ENCODE assay signal across 8 cellular contexts in genomic region chr1:43388613-43389012, GRCh38. TPM values are rescaled to one million over a fixed set of nuclear protein-coding genes. Genes with fewer than 3 reads are reported as not detected.
A peak's percentile ranks its signal among the peaks of the same experiment; 100 is the strongest.
DNase-seq lines count a peak whose midpoint lies in the region; ATAC-seq, FAIRE-seq and TF ChIP-seq lines count a peak whose summit lies in the region.

No MANE protein-coding gene starts in this region.

- TF ChIP-seq POLR2A in A549 (IDR thresholded peaks at IDR 0.05; ENCODE audit: low read length) = no peak

- POLR2A ChIA-PET in A549 (lab: Yijun Ruan, JAX) = interaction anchor here (1.8 kb wide), 1 partner anchor 30 kb away, joined by 11 read pairs; the partner anchor contains the start of gene CDC20

- TF ChIP-seq EP300 in A549 (IDR thresholded peaks at IDR 0.05) = no peak

- H3K4me2 ChIP-seq in A549 = peak overlapping the region; percentile 96

- H3K4me1 ChIP-seq in A549 = peaks cover 22% of the 10 kb centered on the region; the same call in 2 of the 3 replicates
- H3K4me1 ChIP-seq in HUES48 (ENCODE audit: control insufficient read depth, insufficient read depth, low read length) = peaks cover 9% of the 10 kb centered on the region
- peaks cover 19 to 22% of the 10 kb centered on the region in 2 donors for H3K4me1 ChIP-seq in mucosa of rectum (ENCODE audit: control insufficient read depth in 2 of 2, insufficient read depth in 2 of 2, low read length in 2 of 2)

- in situ Hi-C loops in brain microvascular endothelial cell (cut with HindIII; ENCODE audit: low pct_ligation_motif_present, low sequenced_read_pairs) = no loop called here

- H3K27ac ChIP-seq in A549 (peak overlapping the region; percentile 89 to 95; a peak in 5 of 6 replicates), HUES48 (ENCODE audit: low read depth, low read length) (no peak overlapping the region), brain microvascular endothelial cell (no peak overlapping the region), mucosa of rectum (ENCODE audit: low read depth in 2 of 2, low read length in 2 of 2) (no peak overlapping the region)

- no peak for TF ChIP-seq CTCF in A549 (IDR thresholded peaks at IDR 0.05)
- TF ChIP-seq CTCF in brain microvascular endothelial cell (IDR thresholded peaks at IDR 0.05; ENCODE audit: low read depth, low read length, missing control alignments) = no peak

- CTCF ChIA-PET in A549 (lab: Yijun Ruan, JAX) = interaction anchor here (1.5 kb wide), 1 partner anchor 11 kb away, joined by 3 read pairs; no protein-coding TSS in a partner anchor

- no peak for ATAC-seq in A549
- ATAC-seq in GM19452 (IDR thresholded peaks at IDR 0.05; ENCODE audit: unreplicated experiment) = no peak
- no peak for ATAC-seq in GM18858 (IDR thresholded peaks at IDR 0.05; ENCODE audit: unreplicated experiment)

- no peaks in the 10 kb centered on the region for H3K9me3 ChIP-seq in A549
- no peaks in the 10 kb centered on the region for H3K9me3 ChIP-seq in HUES48 (ENCODE audit: control insufficient read depth, insufficient read depth, low read length)
- H3K9me3 ChIP-seq in mucosa of rectum (ENCODE audit: control insufficient read depth in 2 of 2, low read length in 2 of 2) = no peaks in the 10 kb centered on the region

- no peak for FAIRE-seq in A549 (lab: Jason Lieb, UNC)

- no peak overlapping the region for H3K9ac ChIP-seq in HUES48 (ENCODE audit: low read depth, low read length)
- peak overlapping the region; percentile 78 to 94 for H3K9ac ChIP-seq in mucosa of rectum (ENCODE audit: low read depth in 1 of 2, low read length in 2 of 2)

- DNase-seq in A549 (ENCODE audit: low read depth in 1 of 2, low spot score in 1 of 2) (no peak), brain microvascular endothelial cell (no peak), glomerular visceral epithelial cell (ENCODE audit: extremely low spot score) (no peak), AG20443 (ENCODE audit: low spot score) (no peak)

- H3K27me3 ChIP-seq in HUES48 (ENCODE audit: control insufficient read depth, insufficient read depth, low read length) (no peaks in the 10 kb centered on the region), brain microvascular endothelial cell (replicated peaks) (no peaks in the 10 kb centered on the region), mucosa of rectum (ENCODE audit: control insufficient read depth in 2 of 2, insufficient read depth in 2 of 2, low read length in 2 of 2) (no peaks in the 10 kb centered on the region)

- H3K36me3 ChIP-seq in HUES48 (ENCODE audit: control insufficient read depth, insufficient read depth, low read length) = peaks cover 43% of the 10 kb centered on the region
- peaks cover 36% of the 10 kb centered on the region for H3K36me3 ChIP-seq in brain microvascular endothelial cell (replicated peaks)
- peaks cover 38 to 44% of the 10 kb centered on the region in 2 donors for H3K36me3 ChIP-seq in mucosa of rectum (ENCODE audit: control insufficient read depth in 2 of 2, insufficient read depth in 2 of 2, low read length in 2 of 2)

- TF ChIP-seq RAD21 in A549 (conservative IDR thresholded peaks at IDR 0.05 in 1 of 2, IDR thresholded peaks at IDR 0.05 in 1 of 2) = no peak

- WGBS in A549 (ENCODE audit: missing lambda C conversion rate) = 28% methylated on average over 3 of the region's 3 CpGs

- H3K4me3 ChIP-seq in A549 (peak overlapping the region; percentile 74), HUES48 (ENCODE audit: low read depth, low read length) (peak overlapping the region; percentile 89), brain microvascular endothelial cell (ENCODE audit: low read depth, low read length) (peak overlapping the region; percentile 97), mucosa of rectum (ENCODE audit: low read length in 2 of 2) (peak overlapping the region; percentile 72 to 87)

TF ChIP-seq in A549, 52 proteins besides CTCF, POLR2A, EP300 and RAD21:
- no peak for TF ChIP-seq ELK1 (IDR thresholded peaks at IDR 0.05; ENCODE audit: low read depth, low read length)
- no peak for TF ChIP-seq RNF2 (IDR thresholded peaks at IDR 0.05; ENCODE audit: borderline replicate concordance, low read depth)
- TF ChIP-seq PBX3 (IDR thresholded peaks at IDR 0.05) = no peak
- no peak for TF ChIP-seq PHF8 (IDR thresholded peaks at IDR 0.05; ENCODE audit: borderline replicate concordance, low read depth)
- no peak for TF ChIP-seq ESRRA (IDR thresholded peaks at IDR 0.05; ENCODE audit: borderline replicate concordance, low read length)
- no peak for TF ChIP-seq HOXA7 (CRISPR knock-in tag; IDR thresholded peaks at IDR 0.05)

RNA-seq across cellular contexts. Expression of gene MED8, which starts 1.0 kb away (rescaled TPM):
- polyA plus RNA-seq in A549 (2011; rRNA removed) = 33.9 and 40.4 TPM in 2 replicates
- polyA plus RNA-seq in A549 (2012; cell fraction: cytosol; rRNA removed) = 20.2 TPM in 2 replicates
- polyA plus RNA-seq in A549 (2012; cell fraction: nucleus; rRNA removed) = 11.0 and 15.1 TPM in 2 replicates
- polyA plus RNA-seq in A549 (2017; fragmentation: RNase III; extraction: RNeasy Plus Mini Kit Qiagen cat#74134 plus additional on column Dnase treatment) = 21.8 to 26.0 TPM (median 23.4 TPM) in 3 replicates
- polyA minus RNA-seq in A549 (2011; rRNA and poly(A)+ RNA removed) = 22.2 and 23.1 TPM in 2 replicates

RNA-seq across cellular contexts. Expression of gene SZT2, which starts 1.1 kb away (rescaled TPM):
- polyA plus RNA-seq in A549 (2011; rRNA removed) (6.5 and 10.4 TPM in 2 replicates), A549 (2017; fragmentation: RNase III; extraction: RNeasy Plus Mini Kit Qiagen cat#74134 plus additional on column Dnase treatment) (6.1 to 7.4 TPM (median 7.3 TPM) in 3 replicates)
- polyA plus RNA-seq in A549 (2012; cell fraction: cytosol; rRNA removed) = 5.1 and 6.9 TPM in 2 replicates
- polyA plus RNA-seq in A549 (2012; cell fraction: nucleus; rRNA removed) = 30.4 and 35.8 TPM in 2 replicates
- 38.9 and 42.4 TPM in 2 replicates for polyA minus RNA-seq in A549 (2011; rRNA and poly(A)+ RNA removed)

RNA-seq across cellular contexts. Expression of gene ELOVL1, which starts 20.8 kb away (rescaled TPM):
- polyA plus RNA-seq in A549 (2011; rRNA removed) (124 and 147 TPM in 2 replicates), A549 (2017; fragmentation: RNase III; extraction: RNeasy Plus Mini Kit Qiagen cat#74134 plus additional on column Dnase treatment) (96.6 to 105 TPM (median 104 TPM) in 3 replicates)
- polyA plus RNA-seq in A549 (2012; cell fraction: cytosol; rRNA removed) = 138 and 175 TPM in 2 replicates
- polyA plus RNA-seq in A549 (2012; cell fraction: nucleus; rRNA removed) = 148 and 157 TPM in 2 replicates
- polyA minus RNA-seq in A549 (2011; rRNA and poly(A)+ RNA removed) = 90.1 and 90.3 TPM in 2 replicates

RNA-seq across cellular contexts. Expression of gene CDC20, which starts 29.8 kb away (rescaled TPM):
- polyA plus RNA-seq in A549 (2011; rRNA removed) = 73.8 and 91.5 TPM in 2 replicates
- 287 and 317 TPM in 2 replicates for polyA plus RNA-seq in A549 (2012; cell fraction: cytosol; rRNA removed)
- polyA plus RNA-seq in A549 (2012; cell fraction: nucleus; rRNA removed) = 359 and 455 TPM in 2 replicates
- polyA plus RNA-seq in A549 (2017; fragmentation: RNase III; extraction: RNeasy Plus Mini Kit Qiagen cat#74134 plus additional on column Dnase treatment) = 106 to 141 TPM (median 116 TPM) in 3 replicates
- polyA minus RNA-seq in A549 (2011; rRNA and poly(A)+ RNA removed) = 147 and 162 TPM in 2 replicates

RNA-seq across cellular contexts. Expression of gene MPL, which starts 51.0 kb away (rescaled TPM):
- polyA plus RNA-seq in A549 (2011; rRNA removed) = not detected in 2 replicates
- 0.04 TPM in 1 of 2 replicates, not detected in the other for polyA plus RNA-seq in A549 (2012; cell fraction: cytosol; rRNA removed)
- polyA plus RNA-seq in A549 (2012; cell fraction: nucleus; rRNA removed) = not detected in 2 replicates
- polyA plus RNA-seq in A549 (2017; fragmentation: RNase III; extraction: RNeasy Plus Mini Kit Qiagen cat#74134 plus additional on column Dnase treatment) = not detected in 3 replicates
- not detected in 2 replicates for polyA minus RNA-seq in A549 (2011; rRNA and poly(A)+ RNA removed)

Comparison
In these comparisons a context has a peak if more than half of its experiments do, and no peak if none do; other contexts are left out.
1. H3K27ac ChIP-seq: peak in A549 (2 of 2); none in HUES48 (single experiment), brain microvascular endothelial cell (single experiment) and mucosa of rectum (0 of 2).
2. Peak in every context shown above with its lines, with median percentiles within 50 percentile points of each other: H3K4me3 ChIP-seq.